In genomic region chr15:59532770-59533379, GRCh38 we compare ENCODE assay signal across 9 cellular contexts.
DNase-seq lines count a peak whose midpoint lies in the region; ATAC-seq and TF ChIP-seq lines count a peak whose summit lies in the region.
"Had no signal": no experiment of that assay in that cellular context is flagged by ENCODE, and none has a peak within 500 bp of the region (broad histone marks: within the 10 kb centered on the region; RNA-seq: fewer than 3 reads in every experiment).

No MANE protein-coding gene starts in this region.

- 10 to 15% (median 14%) methylated on average over 8 of the region's 8 CpGs for WGBS in adrenal gland, 4 donors

- H3K9me2 ChIP-seq in GM23338 (ENCODE audit: insufficient read depth), result no peaks in the 10 kb centered on the region

- H3F3A ChIP-seq in GM23338 (replicated peaks; ENCODE audit: low read depth), result no peaks in the 10 kb centered on the region

- no peaks in the 10 kb centered on the region for H4K20me1 ChIP-seq in GM23338 (replicated peaks; ENCODE audit: insufficient read depth)

- H3K27ac ChIP-seq in GM23338 (ENCODE audit: low read depth) (no peak overlapping the region), adrenal gland (no peak overlapping the region)

- no peaks in the 10 kb centered on the region; the same call in 1 of the 3 replicates for H3K4me1 Mint-ChIP-seq in GM23338

- no peaks in the 10 kb centered on the region for H3K79me2 ChIP-seq in GM23338 (replicated peaks; ENCODE audit: insufficient read depth)

- H3K4me3 ChIP-seq in GM23338 (no peak overlapping the region), adrenal gland (no peak overlapping the region)

- peak; percentile 42 for ATAC-seq in GM23338
- no peak for ATAC-seq in GM19397 (IDR thresholded peaks at IDR 0.05; ENCODE audit: unreplicated experiment)
- ATAC-seq in GM19455 (IDR thresholded peaks at IDR 0.05; ENCODE audit: unreplicated experiment), result no peak

- no peaks in the 10 kb centered on the region for H3K9me3 ChIP-seq in adrenal gland (replicated peaks in 1 of 3)

- no peaks in the 10 kb centered on the region for H3K36me3 ChIP-seq in GM23338 (ENCODE audit: insufficient read depth)
- no peaks in the 10 kb centered on the region for H3K36me3 ChIP-seq in adrenal gland (replicated peaks in 1 of 2)

- peaks cover 4% of the 10 kb centered on the region for H3K27me3 Mint-ChIP-seq in GM23338 (ENCODE audit: insufficient read depth, low read depth, poor library complexity)

- no peak overlapping the region for H3K4me2 ChIP-seq in GM23338

- DNase-seq in COLO668 (lab: John Stamatoyannopoulos, UW; ENCODE audit: unreplicated experiment), result peak; percentile 32
- peak; percentile 80 for DNase-seq in GM23338 (ENCODE audit: low spot score)
- peak; percentile 36 to 83 for DNase-seq in NCI-H526 (lab: John Stamatoyannopoulos, UW)
- peak in 4 of 7 donors; percentile 32 to 38 (median 36) for DNase-seq in adrenal gland
- peak; percentile 37 for DNase-seq in iris pigment epithelial cell (ENCODE audit: low read depth)
- peak; percentile 13 for DNase-seq in stromal cell of bone marrow (ENCODE audit: low read depth)

- TF ChIP-seq POLR2A in adrenal gland (IDR thresholded peaks at IDR 0.05), result no peak

- H3K27ac Mint-ChIP-seq in GM23338, result no peak overlapping the region
- H3K27ac Mint-ChIP-seq: T-helper 1 cell treated with Interleukin-12 subunit alpha and Interleukin-12 subunit beta and Interleukin-4 antibody, amounts not matched to agents 30 μg/mL and 1 μg/mL, for 36 hours had no signal

- no peaks in the 10 kb centered on the region for H3K36me3 Mint-ChIP-seq in GM23338 (ENCODE audit: low read depth)

- H3K4me3 Mint-ChIP-seq in GM23338, result no peak overlapping the region
- H3K4me3 Mint-ChIP-seq: T-helper 1 cell treated with Interleukin-12 subunit alpha and Interleukin-12 subunit beta and Interleukin-4 antibody, amounts not matched to agents 30 μg/mL and 1 μg/mL, for 36 hours had no signal

- H2AFZ ChIP-seq in GM23338, result no peak overlapping the region

- intact Hi-C loops in adrenal gland (cut with DNase I), result no loop called here

- no peaks in the 10 kb centered on the region for H3K27me3 ChIP-seq in GM23338 (ENCODE audit: insufficient read depth)
- no peaks in the 10 kb centered on the region for H3K27me3 ChIP-seq in adrenal gland

- peak; percentile 80 to 91 for TF ChIP-seq CTCF in GM23338 (conservative IDR thresholded peaks at IDR 0.05; ENCODE audit: low read depth in 2 of 2)
- peak; percentile 51 to 81 (median 66) for TF ChIP-seq CTCF in adrenal gland (IDR thresholded peaks at IDR 0.05)

- H3K4me1 ChIP-seq in GM23338 (ENCODE audit: insufficient read depth), result no peaks in the 10 kb centered on the region
- no peaks in the 10 kb centered on the region for H3K4me1 ChIP-seq in adrenal gland (replicated peaks in 1 of 2)

- H3K9me3 Mint-ChIP-seq in GM23338, result no peaks in the 10 kb centered on the region
- H3K9me3 Mint-ChIP-seq: T-helper 1 cell treated with Interleukin-12 subunit alpha and Interleukin-12 subunit beta and Interleukin-4 antibody, amounts not matched to agents 30 μg/mL and 1 μg/mL, for 36 hours had no signal

TF ChIP-seq in GM23338, 12 proteins besides CTCF, POLR2A, EP300 and RAD21:
- no peak for TF ChIP-seq EZH2phosphoT487 (IDR thresholded peaks at IDR 0.05; ENCODE audit: unreplicated experiment)
- no peak for TF ChIP-seq REST (IDR thresholded peaks at IDR 0.05; ENCODE audit: unreplicated experiment)
- no peak for TF ChIP-seq POLR2AphosphoS5 (IDR thresholded peaks at IDR 0.05; ENCODE audit: low read depth)

Comparison
In these comparisons a context has a peak if more than half of its experiments do, and no peak if none do; other contexts are left out.
1. DNase-seq: peak in every context shown above with its lines; median percentile 80 in GM23338; 60 in NCI-H526; 37 in iris pigment epithelial cell; 36 in adrenal gland; 32 in COLO668; 13 in stromal cell of bone marrow.